Comparison of ENCODE assay signal across 9 cellular contexts in genomic region chr3:62892045-62892444, GRCh38. TPM values are rescaled to one million over a fixed set of nuclear protein-coding genes. Genes with fewer than 3 reads are reported as not detected.
"Had no signal": no experiment of that assay in that cellular context is flagged by ENCODE, and none has a peak within 500 bp of the region (broad histone marks: within the 10 kb centered on the region; RNA-seq: fewer than 3 reads in every experiment).

No MANE protein-coding gene starts in this region.

- FAIRE-seq: G401.6, GM12878, GM12891, GM12892, GM18507, GM19239 had no signal

- H3K4me3 ChIP-seq: GM12878 had no signal

- ATAC-seq: GM12878 had no signal

- DNase-seq: GDM1, GF-D8 had no signal

RNA-seq across cellular contexts. Expression of gene CADPS, which starts 16.8 kb away (rescaled TPM):
- total RNA-seq: G401, GM12878 had no signal
